In genomic region chr15:22796079-22796478, GRCh38 we compare ENCODE assay signal across 15 cellular contexts. TPM values are rescaled to one million over a fixed set of nuclear protein-coding genes. Genes with fewer than 3 reads are reported as not detected.
DNase-seq lines count a peak whose midpoint lies in the region; ATAC-seq and TF ChIP-seq lines count a peak whose summit lies in the region.
"Had no signal": no experiment of that assay in that cellular context is flagged by ENCODE, and none has a peak within 500 bp of the region (broad histone marks: within the 10 kb centered on the region; RNA-seq: fewer than 3 reads in every experiment).

No MANE protein-coding gene starts in this region.

- no peak for ATAC-seq in activated T-cell treated with anti-CD3 and anti-CD28 coated beads, Interleukin-2, amount 50 U/mL, for 72 hours (replicated peaks in 1 of 2)
- ATAC-seq in GM21390 (IDR thresholded peaks at IDR 0.05; ENCODE audit: unreplicated experiment) (peak; percentile 7), HG03469 (IDR thresholded peaks at IDR 0.05; ENCODE audit: unreplicated experiment) (no peak)
- ATAC-seq in stimulated activated memory B cell treated with anti-CD40 and anti-IgM and Interleukin-4, amounts not matched to agents 10 μg/mL and 1 μg/mL and 100 μg/mL, for 72 hours, result no peak

- CTCF ChIA-PET in activated CD4-positive, alpha-beta memory T cell treated with anti-CD3 and anti-CD28 coated beads, Interleukin-2, amount 10 ng/mL, durations not matched to agents 7 days and 5 days (lab: Charles Lee), result interaction anchor here (1.1 to 2.0 kb wide), 3 partner anchors 8 to 42 kb away, joined by 3 to 6 read pairs (median 6); partner anchors contain the start of gene NIPA2

- H3K27ac Mint-ChIP-seq in activated T-cell treated with anti-CD3 and anti-CD28 coated beads, Interleukin-2, amount 50 U/mL, for 72 hours, result peak overlapping the region; percentile 94
- H3K27ac Mint-ChIP-seq in activated CD4-positive, alpha-beta memory T cell treated with anti-CD3 and anti-CD28 coated beads, Interleukin-2, amount 10 ng/mL, durations not matched to agents 7 days and 5 days, result peak overlapping the region; percentile 91
- peak overlapping the region; percentile 95 for H3K27ac Mint-ChIP-seq in stimulated activated memory B cell treated with anti-CD40 and anti-IgM and Interleukin-4, amounts not matched to agents 10 μg/mL and 1 μg/mL and 100 μg/mL, for 72 hours

- no peaks in the 10 kb centered on the region for H3K9me3 Mint-ChIP-seq in activated T-cell treated with anti-CD3 and anti-CD28 coated beads, Interleukin-2, amount 50 U/mL, for 72 hours
- no peaks in the 10 kb centered on the region for H3K9me3 Mint-ChIP-seq in activated CD4-positive, alpha-beta memory T cell treated with anti-CD3 and anti-CD28 coated beads, Interleukin-2, amount 10 ng/mL, durations not matched to agents 7 days and 5 days
- H3K9me3 Mint-ChIP-seq in stimulated activated memory B cell treated with anti-CD40 and anti-IgM and Interleukin-4, amounts not matched to agents 10 μg/mL and 1 μg/mL and 100 μg/mL, for 72 hours, result no peaks in the 10 kb centered on the region

- TF ChIP-seq CTCF in GM13977 (IDR thresholded peaks at IDR 0.05; ENCODE audit: extremely low read depth, insufficient read depth, missing control alignments), result no peak

- DNase-seq in activated T-cell treated with anti-CD3 and anti-CD28 coated beads, Interleukin-2, amount 50 U/mL, for 72 hours, result no peak
- no peak for DNase-seq in activated T-cell treated with anti-CD3 and anti-CD28 coated beads, Interleukin-2, amount 50 U/mL, for 48 hours
- no peak for DNase-seq in activated CD4-positive, alpha-beta memory T cell treated with anti-CD3 and anti-CD28 coated beads, Interleukin-2, amount 10 ng/mL, durations not matched to agents 7 days and 5 days
- no peak for DNase-seq in SKM-1 treated with dmso at 0.1 percent for 144 hours (lab: John Stamatoyannopoulos, UW; ENCODE audit: unreplicated experiment)
- DNase-seq in GM13977 (ENCODE audit: low spot score), result no peak
- DNase-seq: effector CD4-positive, alpha-beta T cell; KBM-7; left ventricle myocardium inferior; NCI-H1092 treated with DMSO at 0.1 percent for 48 hours; NCI-H2171 treated with DMSO at 0.1 percent for 48 hours; NCI-H774; retina had no signal

- H3K36me3 Mint-ChIP-seq in activated T-cell treated with anti-CD3 and anti-CD28 coated beads, Interleukin-2, amount 50 U/mL, for 72 hours (ENCODE audit: insufficient read depth in 2 of 2), result peaks cover 0 to 4% of the 10 kb centered on the region in 2 donors
- H3K36me3 Mint-ChIP-seq in activated CD4-positive, alpha-beta memory T cell treated with anti-CD3 and anti-CD28 coated beads, Interleukin-2, amount 10 ng/mL, durations not matched to agents 7 days and 5 days (ENCODE audit: low read depth), result peaks cover 19% of the 10 kb centered on the region
- H3K36me3 Mint-ChIP-seq in stimulated activated memory B cell treated with anti-CD40 and anti-IgM and Interleukin-4, amounts not matched to agents 10 μg/mL and 1 μg/mL and 100 μg/mL, for 72 hours, result peaks cover 23% of the 10 kb centered on the region

- in situ Hi-C loops in GM13977 (cut with MboI; ENCODE audit: low pct_unique_long_range_greater_than_20kb, low sequenced_read_pairs, unreplicated experiment), result no loop called here

- POLR2A ChIA-PET in activated CD4-positive, alpha-beta memory T cell treated with anti-CD3 and anti-CD28 coated beads, Interleukin-2, amount 10 ng/mL, durations not matched to agents 7 days and 5 days (lab: Charles Lee), result interaction anchor here (0.6 to 3.0 kb wide), 3 partner anchors 9 to 43 kb away, joined by 3 to 25 read pairs (median 13); partner anchors contain the start of genes NIPA1 and NIPA2

- H3K4me3 Mint-ChIP-seq in activated T-cell treated with anti-CD3 and anti-CD28 coated beads, Interleukin-2, amount 50 U/mL, for 72 hours, result peak overlapping the region; percentile 69 to 88
- peak overlapping the region; percentile 41 for H3K4me3 Mint-ChIP-seq in activated CD4-positive, alpha-beta memory T cell treated with anti-CD3 and anti-CD28 coated beads, Interleukin-2, amount 10 ng/mL, durations not matched to agents 7 days and 5 days
- H3K4me3 Mint-ChIP-seq in stimulated activated memory B cell treated with anti-CD40 and anti-IgM and Interleukin-4, amounts not matched to agents 10 μg/mL and 1 μg/mL and 100 μg/mL, for 72 hours, result peak overlapping the region; percentile 72

- H3K27me3 Mint-ChIP-seq in activated T-cell treated with anti-CD3 and anti-CD28 coated beads, Interleukin-2, amount 50 U/mL, for 72 hours (ENCODE audit: low read depth), result no peaks in the 10 kb centered on the region
- no peaks in the 10 kb centered on the region for H3K27me3 Mint-ChIP-seq in activated CD4-positive, alpha-beta memory T cell treated with anti-CD3 and anti-CD28 coated beads, Interleukin-2, amount 10 ng/mL, durations not matched to agents 7 days and 5 days
- H3K27me3 Mint-ChIP-seq in stimulated activated memory B cell treated with anti-CD40 and anti-IgM and Interleukin-4, amounts not matched to agents 10 μg/mL and 1 μg/mL and 100 μg/mL, for 72 hours, result no peaks in the 10 kb centered on the region

- peaks cover 60% of the 10 kb centered on the region for H3K4me1 Mint-ChIP-seq in activated T-cell treated with anti-CD3 and anti-CD28 coated beads, Interleukin-2, amount 50 U/mL, for 72 hours (ENCODE audit: low read depth)
- peaks cover 51% of the 10 kb centered on the region for H3K4me1 Mint-ChIP-seq in activated CD4-positive, alpha-beta memory T cell treated with anti-CD3 and anti-CD28 coated beads, Interleukin-2, amount 10 ng/mL, durations not matched to agents 7 days and 5 days
- H3K4me1 Mint-ChIP-seq in stimulated activated memory B cell treated with anti-CD40 and anti-IgM and Interleukin-4, amounts not matched to agents 10 μg/mL and 1 μg/mL and 100 μg/mL, for 72 hours, result peaks cover 72% of the 10 kb centered on the region

RNA-seq across cellular contexts. Expression of gene NIPA1, which starts 9.6 kb away (rescaled TPM):
- 10 to 100 TPM; 16.2 to 18.8 TPM for total RNA-seq in activated T-cell treated with anti-CD3 and anti-CD28 coated beads, Interleukin-2, amount 50 U/mL, for 72 hours
- 10 to 100 TPM; 24.0 to 26.2 TPM for total RNA-seq in activated CD4-positive, alpha-beta memory T cell treated with anti-CD3 and anti-CD28 coated beads, Interleukin-2, amount 10 ng/mL, durations not matched to agents 7 days and 5 days

RNA-seq across cellular contexts. Expression of gene NIPA2, which starts 42.4 kb away (rescaled TPM):
- total RNA-seq in activated T-cell treated with anti-CD3 and anti-CD28 coated beads, Interleukin-2, amount 50 U/mL, for 72 hours, result 10 to 100 TPM; 59.1 to 65.9 TPM
- 10 to 100 TPM; 47.1 to 49.9 TPM for total RNA-seq in activated CD4-positive, alpha-beta memory T cell treated with anti-CD3 and anti-CD28 coated beads, Interleukin-2, amount 10 ng/mL, durations not matched to agents 7 days and 5 days
